In genomic region chr19:19386373-19386869, GRCh38 we compare ENCODE assay signal across 8 cellular contexts. TPM values are rescaled to one million over a fixed set of nuclear protein-coding genes. Genes with fewer than 3 reads are reported as not detected.
DNase-seq lines count a peak whose midpoint lies in the region; ATAC-seq, FAIRE-seq and TF ChIP-seq lines count a peak whose summit lies in the region.

No MANE protein-coding gene starts in this region.

- TF ChIP-seq POLR2A in endothelial cell of umbilical vein (IDR thresholded peaks at IDR 0.05; ENCODE audit: low read depth, low read length): no peak

- peak overlapping the region; percentile 83 for H3K4me3 Mint-ChIP-seq in progenitor cell of endocrine pancreas (ENCODE audit: low read depth)

- no peaks in the 10 kb centered on the region for H3K36me3 ChIP-seq in SK-N-MC (ENCODE audit: insufficient read depth, low read length)
- H3K36me3 ChIP-seq in endothelial cell of umbilical vein (ENCODE audit: control insufficient read depth in 2 of 2, extremely low read depth in 1 of 2, insufficient read depth in 2 of 2, low read length in 2 of 2): no peaks in the 10 kb centered on the region

- no peaks in the 10 kb centered on the region for H3K9me3 Mint-ChIP-seq in progenitor cell of endocrine pancreas (ENCODE audit: low read depth)

- H3K9ac ChIP-seq in SK-N-MC (ENCODE audit: insufficient read length): peak overlapping the region; percentile 85
- peak overlapping the region; percentile 96 for H3K9ac ChIP-seq in endothelial cell of umbilical vein (replicated peaks; ENCODE audit: extremely low read depth, insufficient read depth, low read length)

- H3K4me1 ChIP-seq in endothelial cell of umbilical vein (ENCODE audit: control insufficient read depth, extremely low read depth, insufficient read depth, low read length): peaks cover 29% of the 10 kb centered on the region

- POLR2A ChIA-PET in GM10248 (lab: Yijun Ruan, JAX) (no interaction called here), endothelial cell of umbilical vein (lab: Charles Lee) (no interaction called here)

- peak overlapping the region; percentile 91 for H3K27ac Mint-ChIP-seq in progenitor cell of endocrine pancreas

- peak; percentile 18 for FAIRE-seq in endothelial cell of umbilical vein (lab: Jason Lieb, UNC)

- H3K9me3 ChIP-seq in SK-N-MC (ENCODE audit: low read depth, low read length) (no peaks in the 10 kb centered on the region), endothelial cell of umbilical vein (replicated peaks; ENCODE audit: control insufficient read depth, insufficient read depth, low read length) (no peaks in the 10 kb centered on the region)

- H3K4me3 ChIP-seq in SK-N-MC (peak overlapping the region; percentile 84), endothelial cell of umbilical vein (replicated peaks in 1 of 3; ENCODE audit: insufficient read depth in 1 of 3, low read depth in 1 of 3, low read length in 3 of 3) (peak overlapping the region; percentile 74 to 95 (median 89))

- TSS peak; percentile 23 for BruUV-seq in endothelial cell of umbilical vein (replicated peaks; lab: Mats Ljungman, UMichigan)

- H3K27ac ChIP-seq in SK-N-MC: no peak overlapping the region
- peak overlapping the region; percentile 92 for H3K27ac ChIP-seq in endothelial cell of umbilical vein (ENCODE audit: insufficient read depth, low read depth, low read length)

- no peaks in the 10 kb centered on the region for H3K27me3 ChIP-seq in endothelial cell of umbilical vein (ENCODE audit: control insufficient read depth in 2 of 2, insufficient read depth in 2 of 2, low read length in 2 of 2)

- no peaks in the 10 kb centered on the region for H4K20me1 ChIP-seq in endothelial cell of umbilical vein (replicated peaks; ENCODE audit: control insufficient read depth, extremely low read depth, insufficient read depth, low read length)

- no peaks in the 10 kb centered on the region for H3K9me1 ChIP-seq in endothelial cell of umbilical vein (replicated peaks; ENCODE audit: control insufficient read depth, extremely low read depth, insufficient read depth, low read length)

- H3K27me3 Mint-ChIP-seq in progenitor cell of endocrine pancreas: no peaks in the 10 kb centered on the region

- peak overlapping the region; percentile 57 for H3K4me2 ChIP-seq in endothelial cell of umbilical vein (ENCODE audit: insufficient read depth, low read length)

- dilution Hi-C loops in endothelial cell of umbilical vein (cut with MboI; ENCODE audit: extremely low pct_ligation_motif_present, low sequenced_read_pairs): no loop called here

- peak overlapping the region; percentile 61 for H2AFZ ChIP-seq in endothelial cell of umbilical vein (ENCODE audit: low read depth, low read length)

- intact Hi-C loops in endothelial cell of umbilical vein (cut with micrococcal nuclease): loop anchor here (5.0 kb wide), 1 partner anchor 76 kb away; no protein-coding TSS in a partner anchor

- ATAC-seq in GM21423 (IDR thresholded peaks at IDR 0.05; ENCODE audit: unreplicated experiment): no peak
- no peak for ATAC-seq in HG02798 (IDR thresholded peaks at IDR 0.05; ENCODE audit: poor library complexity, unreplicated experiment)

- CTCF ChIA-PET in GM10248 (lab: Yijun Ruan, JAX): no interaction called here
- CTCF ChIA-PET in endothelial cell of umbilical vein (lab: Charles Lee): no interaction called here

- TF ChIP-seq CTCF in GM10248 (IDR thresholded peaks at IDR 0.05; ENCODE audit: control extremely low read depth, extremely low read depth, low read depth, missing control alignments): peak; percentile 26
- peak in 1 of 2 donors; percentile 20 for TF ChIP-seq CTCF in endothelial cell of umbilical vein (IDR thresholded peaks at IDR 0.05; ENCODE audit: extremely low read depth in 1 of 2, insufficient read depth in 1 of 2, low read depth in 1 of 2, low read length in 2 of 2)
- TF ChIP-seq CTCF in progenitor cell of endocrine pancreas (IDR thresholded peaks at IDR 0.05; ENCODE audit: unreplicated experiment): no peak

- peaks cover 4% of the 10 kb centered on the region for H3K36me3 Mint-ChIP-seq in progenitor cell of endocrine pancreas (ENCODE audit: insufficient read depth)

- peaks cover 40% of the 10 kb centered on the region for H3K79me2 ChIP-seq in endothelial cell of umbilical vein (ENCODE audit: control insufficient read depth, insufficient read depth, low read length)

- no peak for DNase-seq in GM10248 (ENCODE audit: extremely low spot score)
- no peak for DNase-seq in SK-N-MC (ENCODE audit: low read depth, low spot score)
- DNase-seq in endothelial cell of umbilical vein (ENCODE audit: low read depth, low spot score): no peak
- no peak for DNase-seq in progenitor cell of endocrine pancreas (ENCODE audit: low spot score, unreplicated experiment)
- no peak for DNase-seq in amniotic stem cell (lab: John Stamatoyannopoulos, UW)
- DNase-seq in SW480 (ENCODE audit: low spot score): no peak

- H3K4me1 Mint-ChIP-seq in progenitor cell of endocrine pancreas (ENCODE audit: low read depth): peaks cover 24% of the 10 kb centered on the region

TF ChIP-seq in endothelial cell of umbilical vein, 7 proteins besides CTCF, POLR2A, EP300 and RAD21:
- TF ChIP-seq POLR2AphosphoS5 (IDR thresholded peaks at IDR 0.05; ENCODE audit: insufficient read depth, low read depth, low read length) (no peak), MAX (IDR thresholded peaks at IDR 0.05; ENCODE audit: insufficient read depth, insufficient read length) (no peak), MYC (IDR thresholded peaks at IDR 0.05; ENCODE audit: low read depth, low read length) (no peak), FOS (IDR thresholded peaks at IDR 0.05; ENCODE audit: borderline replicate concordance, insufficient read depth, low read length) (no peak), EZH2 (IDR thresholded peaks at IDR 0.05; ENCODE audit: borderline replicate concordance, low read depth, low read length, severe bottlenecking) (no peak), JUN (IDR thresholded peaks at IDR 0.05; ENCODE audit: borderline replicate concordance, insufficient read depth, insufficient read length, low read depth) (no peak), GATA2 (IDR thresholded peaks at IDR 0.05; ENCODE audit: insufficient read depth, insufficient read length, low read depth, low read length) (no peak)

RNA-seq across cellular contexts. Expression of gene GATAD2A, which starts 19.1 kb away (rescaled TPM):
- 134 and 138 TPM in 2 replicates for total RNA-seq in endothelial cell of umbilical vein
- polyA plus RNA-seq in endothelial cell of umbilical vein: 26.2 and 27.3 TPM in 2 replicates
- 43.0 and 43.3 TPM in 2 replicates for polyA plus RNA-seq in endothelial cell of umbilical vein (2011; cell fraction: cytosol; rRNA removed)
- 28.3 and 42.4 TPM in 2 replicates for polyA plus RNA-seq in endothelial cell of umbilical vein (2011; cell fraction: nucleus; rRNA removed)
- 61.3 and 62.1 TPM in 2 replicates for polyA plus RNA-seq in endothelial cell of umbilical vein (2012)
- polyA minus RNA-seq in endothelial cell of umbilical vein: 27.8 and 34.0 TPM in 2 replicates
- polyA minus RNA-seq in endothelial cell of umbilical vein (2011; cell fraction: cytosol; rRNA and poly(A)+ RNA removed): 42.5 TPM
- 15.0 and 27.9 TPM in 2 replicates for polyA minus RNA-seq in endothelial cell of umbilical vein (2011; cell fraction: nucleus; rRNA and poly(A)+ RNA removed)
- total RNA-seq in progenitor cell of endocrine pancreas: 91.0 and 98.7 TPM in 2 replicates
